ENCODE assay signal across 8 cellular contexts in the genomic region with DNA sequence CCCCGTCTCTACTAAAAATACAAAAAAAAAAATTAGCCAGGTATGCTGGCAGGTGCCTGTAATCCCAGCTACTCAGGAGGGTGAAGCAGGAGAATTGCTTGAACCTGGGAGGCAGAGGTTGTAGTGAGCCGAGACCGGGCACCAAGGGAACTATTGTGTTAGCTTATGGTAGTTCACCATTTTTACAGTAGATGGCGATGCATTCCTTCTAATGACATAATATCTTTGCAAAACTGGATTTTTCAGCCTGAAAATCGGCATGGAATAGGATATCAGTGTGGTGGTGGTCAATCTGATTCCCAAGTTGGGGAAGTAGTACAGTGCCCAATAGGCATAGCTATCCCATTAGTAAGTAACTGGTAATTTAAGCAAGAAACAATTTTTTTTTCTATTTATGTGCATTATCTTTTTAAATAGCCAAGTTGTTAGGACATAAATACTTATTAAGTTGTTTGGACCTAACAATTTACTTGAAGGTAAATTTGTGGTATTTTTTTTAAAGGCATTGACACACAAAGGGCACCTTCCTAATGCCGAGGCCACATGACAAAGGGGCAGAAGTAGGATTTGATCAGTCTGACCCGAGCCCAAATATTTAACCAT. TPM values are rescaled to one million over a fixed set of nuclear protein-coding genes. Genes with fewer than 3 reads are reported as not detected.
DNase-seq lines count a peak whose midpoint lies in the region; ATAC-seq and TF ChIP-seq lines count a peak whose summit lies in the region.

No MANE protein-coding gene starts in this region.

- no peak overlapping the region for H3K4me2 ChIP-seq in KMS-11

- H3K9me3 Mint-ChIP-seq in natural killer cell (no peaks in the 10 kb centered on the region), mesothelial cell of epicardium (no peaks in the 10 kb centered on the region)
- H3K9me3 Mint-ChIP-seq in natural killer cell treated with Interleukin-12 subunit alpha and Interleukin-12 subunit beta and Interleukin-15 and Interleukin-18, amount 100 ng/mL, for 72 hours, result no peaks in the 10 kb centered on the region
- no peaks in the 10 kb centered on the region for H3K9me3 Mint-ChIP-seq in effector memory CD8-positive, alpha-beta T cell

- H3K36me3 ChIP-seq in KMS-11 (ENCODE audit: insufficient read depth) (no peaks in the 10 kb centered on the region), Peyer's patch (no peaks in the 10 kb centered on the region)

- no peaks in the 10 kb centered on the region for H4K20me1 ChIP-seq in KMS-11 (ENCODE audit: insufficient read depth)

- H3K36me3 Mint-ChIP-seq in natural killer cell (no peaks in the 10 kb centered on the region), mesothelial cell of epicardium (no peaks in the 10 kb centered on the region)
- no peaks in the 10 kb centered on the region for H3K36me3 Mint-ChIP-seq in natural killer cell treated with Interleukin-12 subunit alpha and Interleukin-12 subunit beta and Interleukin-15 and Interleukin-18, amount 100 ng/mL, for 72 hours
- H3K36me3 Mint-ChIP-seq in effector memory CD8-positive, alpha-beta T cell (ENCODE audit: insufficient read depth), result no peaks in the 10 kb centered on the region

- no peak for TF ChIP-seq POLR2A in Peyer's patch (IDR thresholded peaks at IDR 0.05)

- no peak for DNase-seq in natural killer cell
- no peak for DNase-seq in natural killer cell treated with Interleukin-12 subunit alpha and Interleukin-12 subunit beta and Interleukin-15 and Interleukin-18, amount 100 ng/mL, for 72 hours (ENCODE audit: low spot score)
- no peak for DNase-seq in Peyer's patch
- DNase-seq in effector memory CD8-positive, alpha-beta T cell, result peak; percentile 24 to 45 (median 41)
- DNase-seq in mesothelial cell of epicardium (ENCODE audit: low spot score in 2 of 2, unreplicated experiment in 2 of 2), result no peak
- DNase-seq in globus pallidus (ENCODE audit: low spot score), result no peak

- H3K27me3 Mint-ChIP-seq in natural killer cell (ENCODE audit: low read depth in 2 of 2) (peaks cover 7 to 15% of the 10 kb centered on the region in 2 donors), mesothelial cell of epicardium (ENCODE audit: low read depth) (no peaks in the 10 kb centered on the region)
- H3K27me3 Mint-ChIP-seq in natural killer cell treated with Interleukin-12 subunit alpha and Interleukin-12 subunit beta and Interleukin-15 and Interleukin-18, amount 100 ng/mL, for 72 hours, result peaks cover 17 to 19% of the 10 kb centered on the region in 2 donors
- peaks cover 18 to 23% of the 10 kb centered on the region in 2 donors for H3K27me3 Mint-ChIP-seq in effector memory CD8-positive, alpha-beta T cell

- no peak overlapping the region for H3K4me3 Mint-ChIP-seq in natural killer cell
- H3K4me3 Mint-ChIP-seq in natural killer cell treated with Interleukin-12 subunit alpha and Interleukin-12 subunit beta and Interleukin-15 and Interleukin-18, amount 100 ng/mL, for 72 hours, result no peak overlapping the region
- no peak overlapping the region for H3K4me3 Mint-ChIP-seq in effector memory CD8-positive, alpha-beta T cell
- H3K4me3 Mint-ChIP-seq in mesothelial cell of epicardium, result no peak overlapping the region

- H3K27me3 ChIP-seq in KMS-11 (ENCODE audit: insufficient read depth, low read depth) (no peaks in the 10 kb centered on the region), Peyer's patch (no peaks in the 10 kb centered on the region)

- intact Hi-C loops in natural killer cell (cut with micrococcal nuclease), result loop anchor here (1.0 to 2.0 kb wide), 2 partner anchors 32 to 455 kb away; no protein-coding TSS in a partner anchor

- H2AFZ ChIP-seq in KMS-11 (ENCODE audit: low read depth), result no peak overlapping the region; the same call in 1 of the 2 replicates

- H3K4me1 Mint-ChIP-seq in natural killer cell (peaks cover 14 to 19% of the 10 kb centered on the region in 2 donors), mesothelial cell of epicardium (no peaks in the 10 kb centered on the region)
- H3K4me1 Mint-ChIP-seq in natural killer cell treated with Interleukin-12 subunit alpha and Interleukin-12 subunit beta and Interleukin-15 and Interleukin-18, amount 100 ng/mL, for 72 hours (ENCODE audit: low read depth in 2 of 2), result peaks cover 13 to 15% of the 10 kb centered on the region in 2 donors
- peaks cover 11% of the 10 kb centered on the region in 2 donors for H3K4me1 Mint-ChIP-seq in effector memory CD8-positive, alpha-beta T cell (ENCODE audit: low read depth in 2 of 2)

- H3K27ac Mint-ChIP-seq in natural killer cell (no peak overlapping the region), mesothelial cell of epicardium (no peak overlapping the region)
- no peak overlapping the region for H3K27ac Mint-ChIP-seq in natural killer cell treated with Interleukin-12 subunit alpha and Interleukin-12 subunit beta and Interleukin-15 and Interleukin-18, amount 100 ng/mL, for 72 hours
- no peak overlapping the region for H3K27ac Mint-ChIP-seq in effector memory CD8-positive, alpha-beta T cell

- H3K27ac ChIP-seq in KMS-11 (no peak overlapping the region), Peyer's patch (no peak overlapping the region)

- H3K9ac ChIP-seq in KMS-11, result no peak overlapping the region

- TF ChIP-seq CTCF in natural killer cell (IDR thresholded peaks at IDR 0.05) (peak; percentile 88), KMS-11 (conservative IDR thresholded peaks at IDR 0.05; ENCODE audit: low read depth, low read length) (peak; percentile 95), Peyer's patch (IDR thresholded peaks at IDR 0.05) (peak; percentile 66 to 96 (median 87)), mesothelial cell of epicardium (IDR thresholded peaks at IDR 0.05; ENCODE audit: unreplicated experiment) (peak; percentile 78)

- ATAC-seq in natural killer cell, result peak; percentile 28 to 51 (median 36)
- ATAC-seq in natural killer cell treated with Interleukin-12 subunit alpha and Interleukin-12 subunit beta and Interleukin-15 and Interleukin-18, amount 100 ng/mL, for 72 hours, result no peak
- peak; percentile 33 for ATAC-seq in effector memory CD8-positive, alpha-beta T cell (replicated peaks)
- ATAC-seq in HG03045 (IDR thresholded peaks at IDR 0.05; ENCODE audit: unreplicated experiment), result no peak

- H3K4me3 ChIP-seq in KMS-11 (IDR thresholded peaks at IDR 0.05; ENCODE audit: insufficient read depth, low read depth, low read length), result no peak overlapping the region
- H3K4me3 ChIP-seq in Peyer's patch, result no peak overlapping the region

- H3K79me2 ChIP-seq in KMS-11 (ENCODE audit: insufficient read depth, low read depth), result no peaks in the 10 kb centered on the region

- H3K4me1 ChIP-seq in KMS-11 (ENCODE audit: low read depth, poor library complexity, severe bottlenecking), result no peaks in the 10 kb centered on the region
- H3K4me1 ChIP-seq in Peyer's patch, result no peaks in the 10 kb centered on the region

- no peaks in the 10 kb centered on the region for H3K9me3 ChIP-seq in Peyer's patch

RNA-seq across cellular contexts. Expression of a gene that starts 17.6 kb away (rescaled TPM):
- total RNA-seq in natural killer cell, result 10 to 100 TPM; 77.8 to 94.1 (median 89.6) TPM
- 10 to 100 TPM; 15.8 to 34.5 TPM for total RNA-seq in natural killer cell treated with Interleukin-12 subunit alpha and Interleukin-12 subunit beta and Interleukin-15 and Interleukin-18, amount 100 ng/mL, for 72 hours
- total RNA-seq in Peyer's patch, result 10 to 100 TPM in 3 of 4 donors, 1 to 10 TPM in 1; 7.9 to 45.4 (median 14.8) TPM
- total RNA-seq in mesothelial cell of epicardium, result 39.3 to 41.9 TPM (median 41.7 TPM) in 3 replicates

RNA-seq across cellular contexts. Expression of a gene that starts 28.3 kb away (rescaled TPM):
- total RNA-seq in natural killer cell, result 1 to 10 TPM; 1.9 to 5.1 (median 2.3) TPM
- total RNA-seq in natural killer cell treated with Interleukin-12 subunit alpha and Interleukin-12 subunit beta and Interleukin-15 and Interleukin-18, amount 100 ng/mL, for 72 hours, result 1 to 10 TPM; 3.8 to 9.1 TPM
- 1 to 10 TPM; 2.6 to 9.0 (median 6.0) TPM for total RNA-seq in Peyer's patch
- 25.1 to 27.1 TPM (median 25.6 TPM) in 3 replicates for total RNA-seq in mesothelial cell of epicardium

RNA-seq across cellular contexts. Expression of a gene that starts 49.2 kb away (rescaled TPM):
- total RNA-seq in natural killer cell, result 10 to 100 TPM; 16.1 to 20.8 (median 20.0) TPM
- total RNA-seq in natural killer cell treated with Interleukin-12 subunit alpha and Interleukin-12 subunit beta and Interleukin-15 and Interleukin-18, amount 100 ng/mL, for 72 hours, result 10 to 100 TPM; 35.7 to 48.2 TPM
- total RNA-seq in Peyer's patch, result 10 to 100 TPM; 14.0 to 23.3 (median 20.4) TPM
- total RNA-seq in mesothelial cell of epicardium, result 33.9 to 40.6 TPM (median 39.9 TPM) in 3 replicates

Comparison
In these comparisons a context has a peak if more than half of its experiments do, and no peak if none do; other contexts are left out.
1. ATAC-seq: peak in natural killer cell (3 of 3) and effector memory CD8-positive, alpha-beta T cell (single experiment); none in natural killer cell treated with Interleukin-12 subunit alpha and Interleukin-12 subunit beta and Interleukin-15 and Interleukin-18, amount 100 ng/mL, for 72 hours (0 of 2) and HG03045 (single experiment).
2. DNase-seq: peak in effector memory CD8-positive, alpha-beta T cell (3 of 3); none in natural killer cell (single experiment), natural killer cell treated with Interleukin-12 subunit alpha and Interleukin-12 subunit beta and Interleukin-15 and Interleukin-18, amount 100 ng/mL, for 72 hours (single experiment), Peyer's patch (0 of 3), mesothelial cell of epicardium (0 of 2) and globus pallidus (single experiment).
3. Peak in every context shown above with its lines, with median percentiles within 50 percentile points of each other: CTCF ChIP-seq.